Comparison of ENCODE assay signal across 17 cellular contexts in the genomic region with DNA sequence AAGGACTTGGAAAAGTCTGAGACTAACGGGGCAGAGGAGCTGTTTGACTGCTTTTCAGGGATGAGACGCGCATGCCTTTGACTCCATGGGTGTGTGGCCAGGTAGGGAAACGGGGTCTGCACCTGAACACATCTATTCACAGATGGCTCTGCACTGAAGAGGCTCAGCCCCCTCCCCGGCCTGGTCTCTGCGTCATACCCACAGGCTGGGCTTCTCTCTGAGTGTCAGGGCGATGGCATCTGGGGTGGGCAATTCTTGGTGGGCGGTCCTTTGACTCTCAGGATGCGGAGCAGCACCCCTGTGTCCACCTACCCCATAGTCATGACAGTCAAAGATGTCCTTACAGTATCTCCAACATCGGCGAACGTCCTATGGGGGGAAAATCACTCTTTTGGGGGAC. TPM values are rescaled to one million over a fixed set of nuclear protein-coding genes. Genes with fewer than 3 reads are reported as not detected.
DNase-seq lines count a peak whose midpoint lies in the region; ATAC-seq, FAIRE-seq and TF ChIP-seq lines count a peak whose summit lies in the region.
"Had no signal": no experiment of that assay in that cellular context is flagged by ENCODE, and none has a peak within 500 bp of the region (broad histone marks: within the 10 kb centered on the region; RNA-seq: fewer than 3 reads in every experiment).

No MANE protein-coding gene starts in this region.

- H3K9me3 Mint-ChIP-seq in activated T-cell treated with anti-CD3 and anti-CD28 coated beads, Interleukin-2, amount 50 U/mL, for 24 hours = no peaks in the 10 kb centered on the region
- H3K9me3 Mint-ChIP-seq: CD8-positive, alpha-beta T cell; immature natural killer cell had no signal

- FAIRE-seq in kidney (lab: Jason Lieb, UNC) = no peak
- FAIRE-seq: GM12891, urothelium cell line had no signal

- H3K4me1 Mint-ChIP-seq in activated T-cell treated with anti-CD3 and anti-CD28 coated beads, Interleukin-2, amount 50 U/mL, for 24 hours (ENCODE audit: low read depth) = peaks cover 73% of the 10 kb centered on the region

- H3K36me3 Mint-ChIP-seq in activated T-cell treated with anti-CD3 and anti-CD28 coated beads, Interleukin-2, amount 50 U/mL, for 24 hours (ENCODE audit: low read depth) = peaks cover 89% of the 10 kb centered on the region

- H3F3A ChIP-seq in smooth muscle cell (ENCODE audit: low read depth) = peaks cover 24% of the 10 kb centered on the region

- H3K27me3 ChIP-seq in body of pancreas = no peaks in the 10 kb centered on the region
- no peaks in the 10 kb centered on the region for H3K27me3 ChIP-seq in smooth muscle cell (ENCODE audit: low read depth)
- no peaks in the 10 kb centered on the region for H3K27me3 ChIP-seq in A673 (replicated peaks; ENCODE audit: insufficient read depth, low read depth, low read length, poor library complexity)

- no peak overlapping the region for H2AFZ ChIP-seq in smooth muscle cell (ENCODE audit: low read depth)

- H3K4me3 Mint-ChIP-seq in activated T-cell treated with anti-CD3 and anti-CD28 coated beads, Interleukin-2, amount 50 U/mL, for 24 hours = no peak overlapping the region
- H3K4me3 Mint-ChIP-seq: CD8-positive, alpha-beta T cell; immature natural killer cell had no signal

- peak overlapping the region; percentile 79 for H3K4me2 ChIP-seq in smooth muscle cell

- intact Hi-C loops in body of pancreas (cut with DNase I) = no loop called here
- intact Hi-C loops in kidney (cut with DNase I) = no loop called here
- intact Hi-C loops in A673 (cut with micrococcal nuclease; ENCODE audit: unreplicated experiment) = no loop called here

- TF ChIP-seq CTCF in body of pancreas (IDR thresholded peaks at IDR 0.05) (no peak), kidney (IDR thresholded peaks at IDR 0.05; ENCODE audit: borderline replicate concordance, extremely low read depth, insufficient read depth) (no peak), smooth muscle cell (IDR thresholded peaks at IDR 0.05; ENCODE audit: borderline replicate concordance, insufficient read depth, poor library complexity, severe bottlenecking) (no peak), A673 (conservative IDR thresholded peaks at IDR 0.05; ENCODE audit: low read depth, low read length) (no peak)

- POLR2A ChIA-PET in A673 (lab: Charles Lee; ENCODE audit: low non-redundant PET) = interaction anchor here (0.5 kb wide), 1 partner anchor 23 kb away, joined by 12 read pairs; a partner anchor contains a TSS

- H4K20me1 ChIP-seq in smooth muscle cell (ENCODE audit: low read depth) = peaks cover 15% of the 10 kb centered on the region

- H3K79me2 ChIP-seq in smooth muscle cell (ENCODE audit: low read depth) = peaks cover 66% of the 10 kb centered on the region

- no peak for DNase-seq in activated T-cell treated with anti-CD3 and anti-CD28 coated beads, Interleukin-2, amount 50 U/mL, for 24 hours
- DNase-seq in activated T-cell treated with anti-CD3 and anti-CD28 coated beads, Interleukin-2, amount 50 U/mL, for 48 hours = no peak
- DNase-seq in body of pancreas = no peak
- peak; percentile 32 for DNase-seq in kidney
- no peak for DNase-seq in smooth muscle cell (lab: John Stamatoyannopoulos, UW; ENCODE audit: unreplicated experiment)
- no peak for DNase-seq in RKO (ENCODE audit: low spot score)
- DNase-seq in A673 (ENCODE audit: low spot score) = no peak
- DNase-seq: activated effector memory CD4-positive, alpha-beta T cell treated with anti-CD3 and anti-CD28 coated beads, Interleukin-2, amount 50 U/mL, for 16 hours; CD8-positive, alpha-beta T cell; effector memory CD4-positive, alpha-beta T cell; immature natural killer cell; NCI-H524; stimulated activated CD4-positive, alpha-beta T cell treated with anti-CD3 and anti-CD28 coated beads, Interleukin-2, amount 100 ng/mL, for 24 hours had no signal

- no peaks in the 10 kb centered on the region for H3K27me3 Mint-ChIP-seq in activated T-cell treated with anti-CD3 and anti-CD28 coated beads, Interleukin-2, amount 50 U/mL, for 24 hours

- H3K9ac ChIP-seq in kidney (ENCODE audit: low read length in 2 of 2) (peak overlapping the region in 1 of 2 donors; percentile 31), smooth muscle cell (ENCODE audit: low read depth) (peak overlapping the region; percentile 22)

- peak overlapping the region; percentile 87 for H3K27ac Mint-ChIP-seq in activated T-cell treated with anti-CD3 and anti-CD28 coated beads, Interleukin-2, amount 50 U/mL, for 24 hours
- H3K27ac Mint-ChIP-seq: CD8-positive, alpha-beta T cell had no signal

- H3K9me3 ChIP-seq in body of pancreas = no peaks in the 10 kb centered on the region
- no peaks in the 10 kb centered on the region for H3K9me3 ChIP-seq in kidney (ENCODE audit: control insufficient read depth in 1 of 2, low read length in 2 of 2)
- H3K9me3 ChIP-seq in smooth muscle cell (replicated peaks; ENCODE audit: low read depth) = no peaks in the 10 kb centered on the region
- H3K9me3 ChIP-seq in A673 (ENCODE audit: low read depth, low read length, poor library complexity, severe bottlenecking) = no peaks in the 10 kb centered on the region
- H3K9me3 ChIP-seq: prostate gland had no signal

- H3K36me3 ChIP-seq in body of pancreas (replicated peaks in 1 of 2; ENCODE audit: insufficient read depth in 1 of 2, low read depth in 2 of 2) (no peaks in the 10 kb centered on the region), kidney (ENCODE audit: control insufficient read depth in 1 of 2, insufficient read depth in 2 of 2, low read length in 2 of 2) (no peaks in the 10 kb centered on the region), smooth muscle cell (ENCODE audit: low read depth) (no peaks in the 10 kb centered on the region), A673 (ENCODE audit: insufficient read depth, low read length, poor library complexity, severe bottlenecking) (peaks cover 2% of the 10 kb centered on the region)
- H3K36me3 ChIP-seq: prostate gland had no signal

- no peak for TF ChIP-seq POLR2A in body of pancreas (IDR thresholded peaks at IDR 0.05)

- no peak overlapping the region for H3K4me3 ChIP-seq in body of pancreas
- H3K4me3 ChIP-seq in kidney (ENCODE audit: low read length in 2 of 2) = no peak overlapping the region
- no peak overlapping the region for H3K4me3 ChIP-seq in smooth muscle cell
- no peak overlapping the region for H3K4me3 ChIP-seq in A673 (ENCODE audit: low read depth, low read length, poor library complexity, severe bottlenecking)
- H3K4me3 ChIP-seq: prostate gland had no signal

- H3K27ac ChIP-seq in body of pancreas = peak overlapping the region in 3 of 4 donors; percentile 43 to 49 (median 48)
- peak overlapping the region; percentile 21 to 75 for H3K27ac ChIP-seq in kidney (ENCODE audit: low read depth in 2 of 2, low read length in 2 of 2)
- H3K27ac ChIP-seq in smooth muscle cell (ENCODE audit: low read depth) = peak overlapping the region; percentile 99
- H3K27ac ChIP-seq in A673 (ENCODE audit: low read depth, low read length, poor library complexity, severe bottlenecking) = no peak overlapping the region

- ATAC-seq in body of pancreas (no peak), GM18870 (IDR thresholded peaks at IDR 0.05; ENCODE audit: unreplicated experiment) (no peak)
- ATAC-seq: CD8-positive, alpha-beta T cell had no signal

- 60 to 63% methylated on average over 11 to 12 of the region's 12 CpGs for WGBS in body of pancreas, 2 donors
- WGBS in smooth muscle cell (ENCODE audit: low lambda C conversion rate) = 88% methylated on average over 12 of the region's 12 CpGs

- CTCF ChIA-PET in A673 (lab: Charles Lee) = no interaction called here

- H3K4me1 ChIP-seq in body of pancreas (peaks cover 21% of the 10 kb centered on the region), kidney (ENCODE audit: control insufficient read depth in 1 of 2, insufficient read depth in 1 of 2, low read depth in 1 of 2, low read length in 2 of 2) (peaks cover 0 to 5% of the 10 kb centered on the region in 2 donors), smooth muscle cell (ENCODE audit: low read depth) (peaks cover 22% of the 10 kb centered on the region), A673 (ENCODE audit: insufficient read depth, low read length, poor library complexity, severe bottlenecking) (peaks cover 21% of the 10 kb centered on the region)
- H3K4me1 ChIP-seq: prostate gland had no signal

- no TSS peak for BruUV-seq in A673 (replicated peaks; lab: Mats Ljungman, UMichigan)

RNA-seq across cellular contexts. Expression of a gene that starts 23.0 kb away (rescaled TPM):
- 10 to 100 TPM; 17.4 to 39.6 TPM for total RNA-seq in body of pancreas
- total RNA-seq in kidney = 139 TPM
- polyA plus RNA-seq in kidney (ENCODE audit: insufficient read depth, low read depth, low replicate concordance) = 51.2 TPM
- total RNA-seq in smooth muscle cell = 178 and 183 TPM in 2 replicates
- 203 and 251 TPM in 2 replicates for polyA plus RNA-seq in smooth muscle cell
- total RNA-seq in A673 (2021) = 206 and 232 TPM in 2 replicates
